Comparison of ENCODE assay signal across 2 cellular contexts in the genomic region with DNA sequence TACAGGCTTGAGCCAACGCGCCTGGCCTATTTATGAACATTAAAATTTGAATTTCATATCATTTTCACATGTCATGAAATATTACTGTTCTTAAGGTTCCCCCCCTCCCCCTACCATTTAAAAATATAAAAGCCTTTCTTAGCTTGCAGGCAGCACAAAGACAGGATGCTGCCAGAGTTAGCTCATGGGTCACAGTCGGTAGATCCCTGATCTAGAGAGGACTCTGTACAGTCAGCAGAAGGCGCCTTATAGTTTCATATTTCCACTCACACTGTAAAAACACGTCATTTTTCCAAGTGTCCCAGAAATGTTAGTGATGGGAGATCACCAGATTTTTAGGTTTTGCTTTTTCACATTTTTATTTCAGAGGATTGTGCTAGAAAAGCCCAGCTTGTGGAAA.
TF ChIP-seq lines count a peak whose summit lies in the region.

No MANE protein-coding gene starts in this region.

TF ChIP-seq in liver, 16 proteins besides CTCF, POLR2A, EP300 and RAD21:
- TF ChIP-seq, protein P1, sequence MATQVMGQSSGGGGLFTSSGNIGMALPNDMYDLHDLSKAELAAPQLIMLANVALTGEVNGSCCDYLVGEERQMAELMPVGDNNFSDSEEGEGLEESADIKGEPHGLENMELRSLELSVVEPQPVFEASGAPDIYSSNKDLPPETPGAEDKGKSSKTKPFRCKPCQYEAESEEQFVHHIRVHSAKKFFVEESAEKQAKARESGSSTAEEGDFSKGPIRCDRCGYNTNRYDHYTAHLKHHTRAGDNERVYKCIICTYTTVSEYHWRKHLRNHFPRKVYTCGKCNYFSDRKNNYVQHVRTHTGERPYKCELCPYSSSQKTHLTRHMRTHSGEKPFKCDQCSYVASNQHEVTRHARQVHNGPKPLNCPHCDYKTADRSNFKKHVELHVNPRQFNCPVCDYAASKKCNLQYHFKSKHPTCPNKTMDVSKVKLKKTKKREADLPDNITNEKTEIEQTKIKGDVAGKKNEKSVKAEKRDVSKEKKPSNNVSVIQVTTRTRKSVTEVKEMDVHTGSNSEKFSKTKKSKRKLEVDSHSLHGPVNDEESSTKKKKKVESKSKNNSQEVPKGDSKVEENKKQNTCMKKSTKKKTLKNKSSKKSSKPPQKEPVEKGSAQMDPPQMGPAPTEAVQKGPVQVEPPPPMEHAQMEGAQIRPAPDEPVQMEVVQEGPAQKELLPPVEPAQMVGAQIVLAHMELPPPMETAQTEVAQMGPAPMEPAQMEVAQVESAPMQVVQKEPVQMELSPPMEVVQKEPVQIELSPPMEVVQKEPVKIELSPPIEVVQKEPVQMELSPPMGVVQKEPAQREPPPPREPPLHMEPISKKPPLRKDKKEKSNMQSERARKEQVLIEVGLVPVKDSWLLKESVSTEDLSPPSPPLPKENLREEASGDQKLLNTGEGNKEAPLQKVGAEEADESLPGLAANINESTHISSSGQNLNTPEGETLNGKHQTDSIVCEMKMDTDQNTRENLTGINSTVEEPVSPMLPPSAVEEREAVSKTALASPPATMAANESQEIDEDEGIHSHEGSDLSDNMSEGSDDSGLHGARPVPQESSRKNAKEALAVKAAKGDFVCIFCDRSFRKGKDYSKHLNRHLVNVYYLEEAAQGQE (IDR thresholded peaks at IDR 0.05) = no peak
- TF ChIP-seq, protein P2, sequence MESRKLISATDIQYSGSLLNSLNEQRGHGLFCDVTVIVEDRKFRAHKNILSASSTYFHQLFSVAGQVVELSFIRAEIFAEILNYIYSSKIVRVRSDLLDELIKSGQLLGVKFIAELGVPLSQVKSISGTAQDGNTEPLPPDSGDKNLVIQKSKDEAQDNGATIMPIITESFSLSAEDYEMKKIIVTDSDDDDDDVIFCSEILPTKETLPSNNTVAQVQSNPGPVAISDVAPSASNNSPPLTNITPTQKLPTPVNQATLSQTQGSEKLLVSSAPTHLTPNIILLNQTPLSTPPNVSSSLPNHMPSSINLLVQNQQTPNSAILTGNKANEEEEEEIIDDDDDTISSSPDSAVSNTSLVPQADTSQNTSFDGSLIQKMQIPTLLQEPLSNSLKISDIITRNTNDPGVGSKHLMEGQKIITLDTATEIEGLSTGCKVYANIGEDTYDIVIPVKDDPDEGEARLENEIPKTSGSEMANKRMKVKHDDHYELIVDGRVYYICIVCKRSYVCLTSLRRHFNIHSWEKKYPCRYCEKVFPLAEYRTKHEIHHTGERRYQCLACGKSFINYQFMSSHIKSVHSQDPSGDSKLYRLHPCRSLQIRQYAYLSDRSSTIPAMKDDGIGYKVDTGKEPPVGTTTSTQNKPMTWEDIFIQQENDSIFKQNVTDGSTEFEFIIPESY (IDR thresholded peaks at IDR 0.05) = no peak
- TF ChIP-seq FOXA2 (IDR thresholded peaks at IDR 0.05) = no peak
- TF ChIP-seq EGR1 (IDR thresholded peaks at IDR 0.05; ENCODE audit: low read depth in 2 of 2) = no peak
- TF ChIP-seq HNF4G (IDR thresholded peaks at IDR 0.05) = no peak
- TF ChIP-seq JUND (IDR thresholded peaks at IDR 0.05) = no peak
- TF ChIP-seq HNF4A (conservative IDR thresholded peaks at IDR 0.05) = no peak
- no peak for TF ChIP-seq FOXA1 (IDR thresholded peaks at IDR 0.05)
- TF ChIP-seq TAF1 (conservative IDR thresholded peaks at IDR 0.05) = no peak
- TF ChIP-seq, protein P3, sequence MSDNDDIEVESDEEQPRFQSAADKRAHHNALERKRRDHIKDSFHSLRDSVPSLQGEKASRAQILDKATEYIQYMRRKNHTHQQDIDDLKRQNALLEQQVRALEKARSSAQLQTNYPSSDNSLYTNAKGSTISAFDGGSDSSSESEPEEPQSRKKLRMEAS (IDR thresholded peaks at IDR 0.05) = no peak
- no peak for TF ChIP-seq GABPA (IDR thresholded peaks at IDR 0.05 in 1 of 2, conservative IDR thresholded peaks at IDR 0.05 in 1 of 2)
- no peak for TF ChIP-seq YY1 (IDR thresholded peaks at IDR 0.05)
- no peak for TF ChIP-seq SP1 (IDR thresholded peaks at IDR 0.05)
- no peak for TF ChIP-seq NR2F2 (IDR thresholded peaks at IDR 0.05)
- TF ChIP-seq RXRA (IDR thresholded peaks at IDR 0.05) = no peak
- TF ChIP-seq, protein P4, sequence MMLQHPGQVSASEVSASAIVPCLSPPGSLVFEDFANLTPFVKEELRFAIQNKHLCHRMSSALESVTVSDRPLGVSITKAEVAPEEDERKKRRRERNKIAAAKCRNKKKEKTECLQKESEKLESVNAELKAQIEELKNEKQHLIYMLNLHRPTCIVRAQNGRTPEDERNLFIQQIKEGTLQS (IDR thresholded peaks at IDR 0.05) = no peak

TF ChIP-seq in HepG2, 621 proteins besides CTCF, POLR2A, EP300 and RAD21 (continued from another document):
- TF ChIP-seq, protein P5, sequence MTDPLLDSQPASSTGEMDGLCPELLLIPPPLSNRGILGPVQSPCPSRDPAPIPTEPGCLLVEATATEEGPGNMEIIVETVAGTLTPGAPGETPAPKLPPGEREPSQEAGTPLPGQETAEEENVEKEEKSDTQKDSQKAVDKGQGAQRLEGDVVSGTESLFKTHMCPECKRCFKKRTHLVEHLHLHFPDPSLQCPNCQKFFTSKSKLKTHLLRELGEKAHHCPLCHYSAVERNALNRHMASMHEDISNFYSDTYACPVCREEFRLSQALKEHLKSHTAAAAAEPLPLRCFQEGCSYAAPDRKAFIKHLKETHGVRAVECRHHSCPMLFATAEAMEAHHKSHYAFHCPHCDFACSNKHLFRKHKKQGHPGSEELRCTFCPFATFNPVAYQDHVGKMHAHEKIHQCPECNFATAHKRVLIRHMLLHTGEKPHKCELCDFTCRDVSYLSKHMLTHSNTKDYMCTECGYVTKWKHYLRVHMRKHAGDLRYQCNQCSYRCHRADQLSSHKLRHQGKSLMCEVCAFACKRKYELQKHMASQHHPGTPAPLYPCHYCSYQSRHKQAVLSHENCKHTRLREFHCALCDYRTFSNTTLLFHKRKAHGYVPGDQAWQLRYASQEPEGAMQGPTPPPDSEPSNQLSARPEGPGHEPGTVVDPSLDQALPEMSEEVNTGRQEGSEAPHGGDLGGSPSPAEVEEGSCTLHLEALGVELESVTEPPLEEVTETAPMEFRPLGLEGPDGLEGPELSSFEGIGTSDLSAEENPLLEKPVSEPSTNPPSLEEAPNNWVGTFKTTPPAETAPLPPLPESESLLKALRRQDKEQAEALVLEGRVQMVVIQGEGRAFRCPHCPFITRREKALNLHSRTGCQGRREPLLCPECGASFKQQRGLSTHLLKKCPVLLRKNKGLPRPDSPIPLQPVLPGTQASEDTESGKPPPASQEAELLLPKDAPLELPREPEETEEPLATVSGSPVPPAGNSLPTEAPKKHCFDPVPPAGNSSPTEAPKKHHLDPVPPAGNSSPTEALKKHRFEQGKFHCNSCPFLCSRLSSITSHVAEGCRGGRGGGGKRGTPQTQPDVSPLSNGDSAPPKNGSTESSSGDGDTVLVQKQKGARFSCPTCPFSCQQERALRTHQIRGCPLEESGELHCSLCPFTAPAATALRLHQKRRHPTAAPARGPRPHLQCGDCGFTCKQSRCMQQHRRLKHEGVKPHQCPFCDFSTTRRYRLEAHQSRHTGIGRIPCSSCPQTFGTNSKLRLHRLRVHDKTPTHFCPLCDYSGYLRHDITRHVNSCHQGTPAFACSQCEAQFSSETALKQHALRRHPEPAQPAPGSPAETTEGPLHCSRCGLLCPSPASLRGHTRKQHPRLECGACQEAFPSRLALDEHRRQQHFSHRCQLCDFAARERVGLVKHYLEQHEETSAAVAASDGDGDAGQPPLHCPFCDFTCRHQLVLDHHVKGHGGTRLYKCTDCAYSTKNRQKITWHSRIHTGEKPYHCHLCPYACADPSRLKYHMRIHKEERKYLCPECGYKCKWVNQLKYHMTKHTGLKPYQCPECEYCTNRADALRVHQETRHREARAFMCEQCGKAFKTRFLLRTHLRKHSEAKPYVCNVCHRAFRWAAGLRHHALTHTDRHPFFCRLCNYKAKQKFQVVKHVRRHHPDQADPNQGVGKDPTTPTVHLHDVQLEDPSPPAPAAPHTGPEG (CRISPR knock-in tag; IDR thresholded peaks at IDR 0.05) = no peak
- no peak for TF ChIP-seq SMYD3 (CRISPR knock-in tag; IDR thresholded peaks at IDR 0.05)
- TF ChIP-seq, protein P6, sequence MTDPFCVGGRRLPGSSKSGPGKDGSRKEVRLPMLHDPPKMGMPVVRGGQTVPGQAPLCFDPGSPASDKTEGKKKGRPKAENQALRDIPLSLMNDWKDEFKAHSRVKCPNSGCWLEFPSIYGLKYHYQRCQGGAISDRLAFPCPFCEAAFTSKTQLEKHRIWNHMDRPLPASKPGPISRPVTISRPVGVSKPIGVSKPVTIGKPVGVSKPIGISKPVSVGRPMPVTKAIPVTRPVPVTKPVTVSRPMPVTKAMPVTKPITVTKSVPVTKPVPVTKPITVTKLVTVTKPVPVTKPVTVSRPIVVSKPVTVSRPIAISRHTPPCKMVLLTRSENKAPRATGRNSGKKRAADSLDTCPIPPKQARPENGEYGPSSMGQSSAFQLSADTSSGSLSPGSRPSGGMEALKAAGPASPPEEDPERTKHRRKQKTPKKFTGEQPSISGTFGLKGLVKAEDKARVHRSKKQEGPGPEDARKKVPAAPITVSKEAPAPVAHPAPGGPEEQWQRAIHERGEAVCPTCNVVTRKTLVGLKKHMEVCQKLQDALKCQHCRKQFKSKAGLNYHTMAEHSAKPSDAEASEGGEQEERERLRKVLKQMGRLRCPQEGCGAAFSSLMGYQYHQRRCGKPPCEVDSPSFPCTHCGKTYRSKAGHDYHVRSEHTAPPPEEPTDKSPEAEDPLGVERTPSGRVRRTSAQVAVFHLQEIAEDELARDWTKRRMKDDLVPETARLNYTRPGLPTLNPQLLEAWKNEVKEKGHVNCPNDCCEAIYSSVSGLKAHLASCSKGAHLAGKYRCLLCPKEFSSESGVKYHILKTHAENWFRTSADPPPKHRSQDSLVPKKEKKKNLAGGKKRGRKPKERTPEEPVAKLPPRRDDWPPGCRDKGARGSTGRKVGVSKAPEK (CRISPR knock-in tag; IDR thresholded peaks at IDR 0.05; ENCODE audit: borderline replicate concordance) = no peak
- TF ChIP-seq PHF20 (CRISPR knock-in tag; IDR thresholded peaks at IDR 0.05) = no peak
- TF ChIP-seq ZNF552 (CRISPR knock-in tag; IDR thresholded peaks at IDR 0.05; ENCODE audit: borderline replicate concordance) = no peak
TF ChIP-seq in HepG2: peak in this region for 0.
